ENCODE assay signal across 1 cellular context in genomic region chr2:195559431-195559914, GRCh38.
A peak's percentile ranks its signal among the peaks of the same experiment; 100 is the strongest.
TF ChIP-seq lines count a peak whose summit lies in the region.

No MANE protein-coding gene starts in this region.

TF ChIP-seq in SK-N-SH, 30 proteins besides CTCF, POLR2A, EP300 and RAD21 (continued from another document):
- TF ChIP-seq IRF3 (IDR thresholded peaks at IDR 0.05; ENCODE audit: low read depth, low read length): no peak
- TF ChIP-seq TAF1 (IDR thresholded peaks at IDR 0.05; ENCODE audit: borderline replicate concordance, low read depth, low read length): 0 out of 2 replicates have a peak, but pooled peaks have one; percentile 24
- TF ChIP-seq USF1 (IDR thresholded peaks at IDR 0.05; ENCODE audit: borderline replicate concordance, low read depth): no peak
- TF ChIP-seq TCF12 (IDR thresholded peaks at IDR 0.05): peak; percentile 95
- TF ChIP-seq RXRA (IDR thresholded peaks at IDR 0.05; ENCODE audit: borderline replicate concordance, low read depth): no peak
- no peak for TF ChIP-seq REST (IDR thresholded peaks at IDR 0.05; ENCODE audit: low read depth, low read length)
- TF ChIP-seq SIN3A (IDR thresholded peaks at IDR 0.05; ENCODE audit: borderline replicate concordance, low read depth, low read length): peak; percentile 50; the same call in 1 of the 2 replicates
- peak; percentile 47 for TF ChIP-seq JUND (IDR thresholded peaks at IDR 0.05)
- TF ChIP-seq YY1 (IDR thresholded peaks at IDR 0.05; ENCODE audit: low read depth): no peak
- TF ChIP-seq POLR2AphosphoS5 (IDR thresholded peaks at IDR 0.05; ENCODE audit: low read depth, low read length): peak; percentile 70; the same call in 1 of the 2 replicates
- TF ChIP-seq EZH2phosphoT487 (IDR thresholded peaks at IDR 0.05; ENCODE audit: borderline replicate concordance, low read depth): no peak
- no peak for TF ChIP-seq ELF1 (IDR thresholded peaks at IDR 0.05)
- TF ChIP-seq RCOR1 (IDR thresholded peaks at IDR 0.05; ENCODE audit: low read length): no peak
